Comparison of ENCODE assay signal across 27 cellular contexts in genomic region chr16:23267647-23268046, GRCh38. TPM values are rescaled to one million over a fixed set of nuclear protein-coding genes. Genes with fewer than 3 reads are reported as not detected.
A peak's percentile ranks its signal among the peaks of the same experiment; 100 is the strongest.
DNase-seq lines count a peak whose midpoint lies in the region; ATAC-seq, FAIRE-seq and TF ChIP-seq lines count a peak whose summit lies in the region.
"Had no signal": no experiment of that assay in that cellular context is flagged by ENCODE, and none has a peak within 500 bp of the region (broad histone marks: within the 10 kb centered on the region; RNA-seq: fewer than 3 reads in every experiment).

No MANE protein-coding gene starts in this region.

- H2BK15ac ChIP-seq in mesenchymal stem cell (ENCODE audit: low read depth, poor library complexity, severe bottlenecking) = no peak overlapping the region

- no peak overlapping the region for H3K4ac ChIP-seq in mesenchymal stem cell (ENCODE audit: low read depth in 1 of 2, low read length in 2 of 2)

- peak overlapping the region; percentile 53 for H3K27ac Mint-ChIP-seq in stimulated activated naive B cell treated with anti-CD40 and anti-IgM and Interleukin-4, amounts not matched to agents 10 μg/mL and 1 μg/mL and 100 μg/mL, for 72 hours
- H3K27ac Mint-ChIP-seq in CD4-positive, alpha-beta T cell = no peak overlapping the region
- H3K27ac Mint-ChIP-seq: CD14-positive monocyte; CD4-positive, alpha-beta memory T cell had no signal

- H3K4me3 ChIP-seq in HepG2 (replicated peaks in 1 of 3; ENCODE audit: insufficient read depth in 1 of 3, low read depth in 2 of 3, low read length in 3 of 3) = no peak overlapping the region
- H3K4me3 ChIP-seq in right lobe of liver = no peak overlapping the region
- no peak overlapping the region for H3K4me3 ChIP-seq in HAP-1
- H3K4me3 ChIP-seq in mesenchymal stem cell (ENCODE audit: insufficient read depth in 1 of 2, low read depth in 1 of 2, low read length in 2 of 2) = no peak overlapping the region
- H3K4me3 ChIP-seq: A549; BLaER1 treated with 17β-estradiol and CSF1 and Interleukin-3, amounts not matched to agents 10 nM and 100 nM had no signal

- H3K27me3 ChIP-seq in HepG2 (ENCODE audit: control insufficient read depth in 1 of 2, insufficient read depth in 2 of 2, low read length in 2 of 2) (peaks cover 0 to 25% of the 10 kb centered on the region in 2 experiments; a peak in 1 of 5 replicates), right lobe of liver (no peaks in the 10 kb centered on the region), HAP-1 (ENCODE audit: low read depth) (no peaks in the 10 kb centered on the region), mesenchymal stem cell (ENCODE audit: control insufficient read depth in 1 of 2, insufficient read depth in 1 of 2, low read length in 2 of 2) (peaks cover 0 to 6% of the 10 kb centered on the region in 2 experiments)
- no peaks in the 10 kb centered on the region for H3K27me3 ChIP-seq in CD4-positive, alpha-beta T cell (ENCODE audit: control insufficient read depth, insufficient read depth, low read length)
- H3K27me3 ChIP-seq: BE2C; BLaER1 treated with 17β-estradiol and CSF1 and Interleukin-3, amounts not matched to agents 10 nM and 100 nM had no signal

- H3K36me3 ChIP-seq in HepG2 (replicated peaks in 1 of 2; ENCODE audit: control insufficient read depth in 1 of 2, insufficient read depth in 2 of 2, low read length in 2 of 2) (no peaks in the 10 kb centered on the region), right lobe of liver (no peaks in the 10 kb centered on the region), HAP-1 (replicated peaks) (no peaks in the 10 kb centered on the region), mesenchymal stem cell (ENCODE audit: control insufficient read depth in 1 of 2, insufficient read depth in 2 of 2, low read depth in 1 of 2, low read length in 2 of 2) (no peaks in the 10 kb centered on the region)
- H3K36me3 ChIP-seq: BE2C; BLaER1 treated with 17β-estradiol and CSF1 and Interleukin-3, amounts not matched to agents 10 nM and 100 nM had no signal

- BruUV-seq in HepG2 (replicated peaks; lab: Mats Ljungman, UMichigan) = no TSS peak

- H2AFZ ChIP-seq in HepG2 (ENCODE audit: low read length) = no peak overlapping the region
- no peak overlapping the region for H2AFZ ChIP-seq in mesenchymal stem cell (ENCODE audit: low read depth, low read length)

- H3K18ac ChIP-seq in mesenchymal stem cell (ENCODE audit: low read depth in 1 of 2, low read length in 2 of 2) = no peak overlapping the region

- 8% methylated on average over 6 of the region's 6 CpGs for WGBS in HepG2 (ENCODE audit: low lambda C conversion rate)
- WGBS in right lobe of liver (ENCODE audit: insufficient coverage, low coverage, low lambda C conversion rate, missing lambda C conversion rate) = 43% methylated on average over 6 of the region's 6 CpGs
- 68% methylated on average over 5 of the region's 6 CpGs for WGBS in mesenchymal stem cell

- H4K91ac ChIP-seq in mesenchymal stem cell (ENCODE audit: low read length) = no peak overlapping the region

- no peak overlapping the region for H3K4me2 ChIP-seq in HepG2 (ENCODE audit: low read depth, low read length)
- H3K4me2 ChIP-seq in mesenchymal stem cell (ENCODE audit: low read length, poor library complexity, severe bottlenecking) = no peak overlapping the region
- H3K4me2 ChIP-seq: A549; BLaER1 treated with 17β-estradiol and CSF1 and Interleukin-3, amounts not matched to agents 10 nM and 100 nM had no signal

- ATAC-seq in HepG2 (peak; percentile 21; the same call in 1 of the 3 replicates), right lobe of liver (no peak), left colon (peak; percentile 69)
- no peak for ATAC-seq in stimulated activated naive B cell treated with anti-CD40 and anti-IgM and Interleukin-4, amounts not matched to agents 10 μg/mL and 1 μg/mL and 100 μg/mL, for 72 hours (replicated peaks)
- ATAC-seq in CD4-positive, alpha-beta T cell (ENCODE audit: poor library complexity) = no peak

- H3K4me3 Mint-ChIP-seq in stimulated activated naive B cell treated with anti-CD40 and anti-IgM and Interleukin-4, amounts not matched to agents 10 μg/mL and 1 μg/mL and 100 μg/mL, for 72 hours = no peak overlapping the region
- no peak overlapping the region for H3K4me3 Mint-ChIP-seq in CD4-positive, alpha-beta T cell
- H3K4me3 Mint-ChIP-seq: CD14-positive monocyte; CD4-positive, alpha-beta memory T cell had no signal

- no peak overlapping the region for H3K27ac ChIP-seq in HepG2 (ENCODE audit: extremely low read length, insufficient read depth, low read length)
- no peak overlapping the region for H3K27ac ChIP-seq in right lobe of liver
- no peak overlapping the region for H3K27ac ChIP-seq in CD4-positive, alpha-beta T cell (ENCODE audit: low read depth, low read length)
- H3K27ac ChIP-seq in mesenchymal stem cell (ENCODE audit: low read length, poor library complexity, severe bottlenecking) = no peak overlapping the region
- H3K27ac ChIP-seq: A549; BLaER1 treated with 17β-estradiol and CSF1 and Interleukin-3, amounts not matched to agents 10 nM and 100 nM had no signal

- peaks cover 0 to 2% of the 10 kb centered on the region in 2 donors for H3K4me1 Mint-ChIP-seq in stimulated activated naive B cell treated with anti-CD40 and anti-IgM and Interleukin-4, amounts not matched to agents 10 μg/mL and 1 μg/mL and 100 μg/mL, for 72 hours
- H3K4me1 Mint-ChIP-seq in CD4-positive, alpha-beta T cell (ENCODE audit: low read depth) = no peaks in the 10 kb centered on the region
- H3K4me1 Mint-ChIP-seq: CD14-positive monocyte; CD4-positive, alpha-beta memory T cell had no signal

- TF ChIP-seq POLR2A in HepG2 (IDR thresholded peaks at IDR 0.05; ENCODE audit: insufficient read depth in 1 of 2, low read depth in 2 of 2, low read length in 2 of 2) (no peak), right lobe of liver (IDR thresholded peaks at IDR 0.05) (no peak)

- H3K79me2 ChIP-seq in HepG2 (ENCODE audit: insufficient read depth, low read length) = no peaks in the 10 kb centered on the region

- no peaks in the 10 kb centered on the region for H3K9me3 Mint-ChIP-seq in stimulated activated naive B cell treated with anti-CD40 and anti-IgM and Interleukin-4, amounts not matched to agents 10 μg/mL and 1 μg/mL and 100 μg/mL, for 72 hours
- H3K9me3 Mint-ChIP-seq in CD4-positive, alpha-beta T cell = peaks cover 6% of the 10 kb centered on the region

- H2BK120ac ChIP-seq in mesenchymal stem cell (ENCODE audit: low read depth, low read length) = no peak overlapping the region

- TF ChIP-seq RAD21 in HepG2 (CRISPR knock-in tag; IDR thresholded peaks at IDR 0.05) = no peak

- H3K79me1 ChIP-seq in mesenchymal stem cell (replicated peaks; ENCODE audit: low read length, poor library complexity, severe bottlenecking) = no peaks in the 10 kb centered on the region

- no peaks in the 10 kb centered on the region; the same call in 1 of the 2 replicates for H4K20me1 ChIP-seq in HepG2 (ENCODE audit: insufficient read depth, low read length)
- H4K20me1 ChIP-seq: BLaER1 treated with 17β-estradiol and CSF1 and Interleukin-3, amounts not matched to agents 10 nM and 100 nM had no signal

- H2AK5ac ChIP-seq in mesenchymal stem cell (ENCODE audit: low read length, severe bottlenecking) = no peak overlapping the region

- H4K8ac ChIP-seq in mesenchymal stem cell (ENCODE audit: low read length) = no peak overlapping the region

- peaks cover 23% of the 10 kb centered on the region for H3K4me1 ChIP-seq in HepG2 (ENCODE audit: insufficient read depth, low read length)
- H3K4me1 ChIP-seq in right lobe of liver = no peaks in the 10 kb centered on the region
- no peaks in the 10 kb centered on the region for H3K4me1 ChIP-seq in HAP-1
- no peaks in the 10 kb centered on the region for H3K4me1 ChIP-seq in mesenchymal stem cell (ENCODE audit: control insufficient read depth, insufficient read depth, low read depth, low read length)
- H3K4me1 ChIP-seq: A549; BE2C; BLaER1 treated with 17β-estradiol and CSF1 and Interleukin-3, amounts not matched to agents 10 nM and 100 nM had no signal

- no peak for TF ChIP-seq CTCF in HepG2 (CRISPR knock-in tag; IDR thresholded peaks at IDR 0.05)
- no peak for TF ChIP-seq CTCF in right lobe of liver (IDR thresholded peaks at IDR 0.05)
- no peak for TF ChIP-seq CTCF in CD4-positive, alpha-beta T cell (IDR thresholded peaks at IDR 0.05)

- H2BK12ac ChIP-seq in mesenchymal stem cell (ENCODE audit: low read length in 2 of 2) = no peak overlapping the region

- DNase-seq in HepG2 (ENCODE audit: low spot score) (no peak), right lobe of liver (no peak), OCI-M1 (lab: John Stamatoyannopoulos, UW) (peak; percentile 15), left colon (no peak), HAP-1 (ENCODE audit: low spot score in 2 of 2) (no peak), mesenchymal stem cell (no peak)
- DNase-seq in stimulated activated naive B cell treated with anti-CD40 and anti-IgM and Interleukin-4, amounts not matched to agents 10 μg/mL and 1 μg/mL and 100 μg/mL, for 72 hours = no peak
- no peak for DNase-seq in CD4-positive, alpha-beta T cell
- DNase-seq: 8988T; ACHN; AML-193; BE2C; Calu3; CD4-positive, alpha-beta memory T cell; COR-L47; DMS53; DMS79 treated with DMSO at 0.1 percent for 48 hours; GF-D8; GOT3; HCEC 1CT had no signal

- H2BK5ac ChIP-seq in mesenchymal stem cell (ENCODE audit: low read depth, low read length, poor library complexity, severe bottlenecking) = no peak overlapping the region

- in situ Hi-C loops in HepG2 (cut with HindIII; ENCODE audit: extremely low pct_ligation_motif_present, low pct_unique_long_range_greater_than_20kb) = no loop called here
- in situ Hi-C loops in HAP-1 (cut with MboI; ENCODE audit: low sequenced_read_pairs) = no loop called here

- H3K9ac ChIP-seq in HepG2 (ENCODE audit: insufficient read depth, low read depth, low read length) (no peak overlapping the region), mesenchymal stem cell (ENCODE audit: low read length) (no peak overlapping the region)
- H3K9ac ChIP-seq: BLaER1 treated with 17β-estradiol and CSF1 and Interleukin-3, amounts not matched to agents 10 nM and 100 nM had no signal

- TF ChIP-seq EP300 in HepG2 (IDR thresholded peaks at IDR 0.05; ENCODE audit: low read depth in 2 of 2, low read length in 2 of 2) (no peak), HepG2 (CRISPR knock-in tag; IDR thresholded peaks at IDR 0.05; ENCODE audit: borderline replicate concordance) (no peak)

- FAIRE-seq in HepG2 (lab: Jason Lieb, UNC) = no peak
- FAIRE-seq: A549, GM12891, H54 had no signal

- POLR2A ChIA-PET in HepG2 (lab: Yijun Ruan, JAX) = no interaction called here
- POLR2A ChIA-PET in CD4-positive, alpha-beta T cell (lab: Charles Lee) = no interaction called here

- H3K14ac ChIP-seq in mesenchymal stem cell (ENCODE audit: low read length in 2 of 2) = no peak overlapping the region

- H3K36me3 Mint-ChIP-seq in stimulated activated naive B cell treated with anti-CD40 and anti-IgM and Interleukin-4, amounts not matched to agents 10 μg/mL and 1 μg/mL and 100 μg/mL, for 72 hours = no peaks in the 10 kb centered on the region
- no peaks in the 10 kb centered on the region for H3K36me3 Mint-ChIP-seq in CD4-positive, alpha-beta T cell (ENCODE audit: low read depth)
- H3K36me3 Mint-ChIP-seq: CD14-positive monocyte; CD4-positive, alpha-beta memory T cell had no signal

- no peak overlapping the region for H3K23ac ChIP-seq in mesenchymal stem cell (ENCODE audit: low read length in 2 of 2)

- CTCF ChIA-PET in HepG2 (lab: Yijun Ruan, JAX; ENCODE audit: low intra/inter-chr PET ratio, low total read pairs) = no interaction called here
- CTCF ChIA-PET in CD4-positive, alpha-beta T cell (lab: Charles Lee) = interaction anchor here (0.6 kb wide), 1 partner anchor 947 kb away, joined by 3 read pairs; no protein-coding TSS in a partner anchor

- intact Hi-C loops in HepG2 (cut with micrococcal nuclease; ENCODE audit: unreplicated experiment) (no loop called here), right lobe of liver (cut with DNase I) (no loop called here), left colon (cut with DNase I, micrococcal nuclease) (no loop called here)
- intact Hi-C loops in CD4-positive, alpha-beta T cell (cut with DNase I, micrococcal nuclease) = no loop called here

- peaks cover 15 to 17% of the 10 kb centered on the region in 2 donors for H3K27me3 Mint-ChIP-seq in stimulated activated naive B cell treated with anti-CD40 and anti-IgM and Interleukin-4, amounts not matched to agents 10 μg/mL and 1 μg/mL and 100 μg/mL, for 72 hours
- peaks cover 21% of the 10 kb centered on the region for H3K27me3 Mint-ChIP-seq in CD4-positive, alpha-beta T cell

- H3K9me3 ChIP-seq in HepG2 (ENCODE audit: low read length) (no peaks in the 10 kb centered on the region), right lobe of liver (no peaks in the 10 kb centered on the region), HAP-1 (no peaks in the 10 kb centered on the region), mesenchymal stem cell (ENCODE audit: control insufficient read depth, low read length) (no peaks in the 10 kb centered on the region)
- H3K9me3 ChIP-seq in CD4-positive, alpha-beta T cell (ENCODE audit: control insufficient read depth, low read length) = no peaks in the 10 kb centered on the region
- H3K9me3 ChIP-seq: A549, BE2C had no signal

RNA-seq across cellular contexts. Expression of gene SCNN1B, which starts 34.5 kb away (rescaled TPM):
- total RNA-seq in HepG2 (2016; rRNA removed; fragmentation: Illumina TruSeq; extraction: Trizol) = not detected in 2 replicates
- total RNA-seq in HepG2 (2016; cell fraction: cytosol; rRNA removed; fragmentation: Illumina TruSeq; extraction: Trizol; ENCODE audit: low read depth) = not detected in 2 replicates
- not detected in 2 replicates for total RNA-seq in HepG2 (2016; cell fraction: insoluble cytoplasmic fraction; rRNA removed; fragmentation: Illumina TruSeq; extraction: Trizol)
- not detected in 2 replicates for total RNA-seq in HepG2 (2016; cell fraction: membrane; rRNA removed; fragmentation: Illumina TruSeq; extraction: Trizol)
- not detected in 2 replicates for total RNA-seq in HepG2 (2016; cell fraction: nucleus; rRNA removed; fragmentation: Illumina TruSeq; extraction: Trizol)
- polyA plus RNA-seq in HepG2 (2011; rRNA removed) = not detected in 2 replicates
- not detected in 2 replicates for polyA plus RNA-seq in HepG2 (2011; cell fraction: cytosol; rRNA removed)
- not detected in 2 replicates for polyA plus RNA-seq in HepG2 (2011; cell fraction: nucleus; rRNA removed)
- not detected in 2 replicates for polyA plus RNA-seq in HepG2 (2012)
- not detected in 2 replicates for polyA plus RNA-seq in HepG2 (2016; cell fraction: cytosol; fragmentation: Illumina TruSeq; extraction: Trizol; ENCODE audit: low read depth)
- not detected in 2 replicates for polyA plus RNA-seq in HepG2 (2016; cell fraction: insoluble cytoplasmic fraction; fragmentation: Illumina TruSeq; extraction: Trizol; ENCODE audit: low read depth)
- not detected in 2 replicates for polyA plus RNA-seq in HepG2 (2016; cell fraction: membrane; fragmentation: Illumina TruSeq; extraction: Trizol; ENCODE audit: low read depth)
- polyA plus RNA-seq in HepG2 (2016; cell fraction: nucleus; fragmentation: Illumina TruSeq; extraction: Trizol; ENCODE audit: insufficient read depth, low read depth) = not detected in 2 replicates
- polyA minus RNA-seq in HepG2 (2011; rRNA and poly(A)+ RNA removed; ENCODE audit: low replicate concordance) = not detected in 2 replicates
- not detected in 2 replicates for polyA minus RNA-seq in HepG2 (2011; cell fraction: cytosol; rRNA and poly(A)+ RNA removed)
- not detected in 2 replicates for polyA minus RNA-seq in HepG2 (2011; cell fraction: nucleus; rRNA and poly(A)+ RNA removed)
- total RNA-seq in right lobe of liver = under 1 TPM in 2 of 6 experiments, not detected in 4; 0.12 to 0.13 TPM
- total RNA-seq in left colon = 100 to 1,000 TPM; 322 to 715 TPM
- not detected for total RNA-seq in CD4-positive, alpha-beta T cell
- polyA plus RNA-seq in mesenchymal stem cell (2013, experiment 1 of 2) = not detected
- not detected for polyA plus RNA-seq in mesenchymal stem cell (2013, experiment 2 of 2)
- total RNA-seq: Calu3; CD4-positive, alpha-beta memory T cell; Daoy; G401 had no signal
- polyA plus RNA-seq: CD14-positive monocyte; CD4-positive, alpha-beta memory T cell had no signal

Comparison
In these comparisons a context has a peak if more than half of its experiments do, and no peak if none do; other contexts are left out.
1. ATAC-seq: peak in HepG2 (single experiment) and left colon (single experiment); none in right lobe of liver (0 of 4), stimulated activated naive B cell treated with anti-CD40 and anti-IgM and Interleukin-4, amounts not matched to agents 10 μg/mL and 1 μg/mL and 100 μg/mL, for 72 hours (0 of 2) and CD4-positive, alpha-beta T cell (single experiment).
2. RNA of gene SCNN1B, which starts 34.5 kb away (total RNA-seq): 322 to 715 TPM in left colon; 0.12 to 0.13 TPM in right lobe of liver, not detected in HepG2 and not detected in CD4-positive, alpha-beta T cell; every median in the first group is over 100 times any median in the second.